In the genomic region with DNA sequence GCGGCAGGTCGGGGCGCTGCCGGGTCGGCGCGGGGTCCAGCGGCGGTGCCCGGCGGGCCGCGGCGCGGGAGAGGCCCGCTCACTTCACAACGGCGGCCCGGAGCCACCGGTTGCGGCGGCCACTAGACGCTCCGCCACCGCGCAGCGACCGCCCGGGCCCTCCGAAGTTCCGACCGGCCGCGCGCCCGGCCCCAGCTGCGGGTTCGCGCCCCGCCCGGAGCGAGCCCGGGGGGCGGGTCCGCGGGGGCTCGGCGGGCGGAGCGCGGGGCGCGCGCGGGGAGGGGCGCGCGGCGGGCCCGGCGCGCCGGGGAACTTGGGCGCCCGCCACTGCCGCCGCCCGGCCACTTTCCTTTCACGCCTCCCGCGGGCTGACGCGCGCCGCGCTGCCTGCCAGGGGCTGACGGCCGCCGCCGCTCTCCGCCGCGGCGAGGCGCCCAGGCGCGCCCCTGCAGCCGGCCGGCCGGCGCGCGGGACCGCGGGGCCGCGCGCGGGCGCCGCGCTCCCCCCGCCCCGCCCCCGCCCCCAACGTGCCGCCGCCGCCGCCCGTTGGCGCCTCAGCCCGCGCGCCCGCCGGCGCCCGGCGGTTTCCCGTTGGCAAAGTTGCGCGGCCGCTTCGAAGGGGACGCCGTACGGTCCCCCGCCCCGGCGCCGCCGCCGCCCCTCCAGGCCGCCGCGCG, we compare ENCODE assay signal across 8 cellular contexts. TPM values are rescaled to one million over a fixed set of nuclear protein-coding genes. Genes with fewer than 3 reads are reported as not detected.
DNase-seq lines count a peak whose midpoint lies in the region; ATAC-seq, FAIRE-seq and TF ChIP-seq lines count a peak whose summit lies in the region.

No MANE protein-coding gene starts in this region.

- DNase-seq in COLO668 (lab: John Stamatoyannopoulos, UW; ENCODE audit: unreplicated experiment) (peak; percentile 67), HTR-8/SVneo (ENCODE audit: insufficient read length, low spot score) (peak; percentile 43), WERI-Rb-1 (peak; percentile 53), bronchial epithelial cell (ENCODE audit: low read depth) (no peak), iris pigment epithelial cell (ENCODE audit: low read depth) (peak; percentile 31), kidney glomerular epithelial cell (lab: John Stamatoyannopoulos, UW) (no peak)
- DNase-seq in stimulated activated CD4-positive, alpha-beta T cell treated with anti-CD3 and anti-CD28 coated beads, Interleukin-15, amount 100 ng/mL, for 1 hour (ENCODE audit: low read depth in 1 of 2, low spot score in 1 of 2): peak; percentile 35 to 41

- no peaks in the 10 kb centered on the region for H3K9me3 ChIP-seq in WERI-Rb-1 (ENCODE audit: severe bottlenecking)

- H3K4me3 ChIP-seq in WERI-Rb-1 (ENCODE audit: low read depth, low read length): peak overlapping the region; percentile 78
- H3K4me3 ChIP-seq in bronchial epithelial cell (ENCODE audit: low read depth, low read length): peak overlapping the region; percentile 62

- H3K36me3 ChIP-seq in WERI-Rb-1: peaks cover 3% of the 10 kb centered on the region; the same call in 1 of the 2 replicates
- H3K36me3 ChIP-seq in bronchial epithelial cell (ENCODE audit: control insufficient read depth, insufficient read depth, low read length): no peaks in the 10 kb centered on the region

- peak; percentile 41 for ATAC-seq in GM19455 (IDR thresholded peaks at IDR 0.05; ENCODE audit: unreplicated experiment)

- H3K27me3 ChIP-seq in WERI-Rb-1 (ENCODE audit: insufficient read depth, low read depth, severe bottlenecking) (no peaks in the 10 kb centered on the region), bronchial epithelial cell (ENCODE audit: control insufficient read depth, insufficient read depth, low read length) (no peaks in the 10 kb centered on the region)

- peak overlapping the region; percentile 98 for H3K27ac ChIP-seq in WERI-Rb-1

- no peak for TF ChIP-seq CTCF in WERI-Rb-1 (IDR thresholded peaks at IDR 0.05; ENCODE audit: low read depth, low read length)
- TF ChIP-seq CTCF in bronchial epithelial cell (IDR thresholded peaks at IDR 0.05; ENCODE audit: insufficient read depth, low read length, severe bottlenecking): no peak

- FAIRE-seq in HTR-8/SVneo (lab: Jason Lieb, UNC) (no peak), bronchial epithelial cell (lab: Jason Lieb, UNC) (no peak)

RNA-seq across cellular contexts. Expression of gene SFMBT1, which starts 0.6 kb away (rescaled TPM):
- 7.6 and 8.1 TPM in 2 replicates for total RNA-seq in bronchial epithelial cell

Comparison
In these comparisons a context has a peak if more than half of its experiments do, and no peak if none do; other contexts are left out.
1. DNase-seq: peak in COLO668 (single experiment), HTR-8/SVneo (single experiment), WERI-Rb-1 (single experiment), iris pigment epithelial cell (single experiment) and stimulated activated CD4-positive, alpha-beta T cell treated with anti-CD3 and anti-CD28 coated beads, Interleukin-15, amount 100 ng/mL, for 1 hour (2 of 2); none in bronchial epithelial cell (single experiment) and kidney glomerular epithelial cell (single experiment).